In genomic region chr17:78544876-78545755, GRCh38 we compare ENCODE assay signal across 16 cellular contexts. TPM values are rescaled to one million over a fixed set of nuclear protein-coding genes. Genes with fewer than 3 reads are reported as not detected.
"Had no signal": no experiment of that assay in that cellular context is flagged by ENCODE, and none has a peak within 500 bp of the region (broad histone marks: within the 10 kb centered on the region; RNA-seq: fewer than 3 reads in every experiment).

No MANE protein-coding gene starts in this region.

- H3K27ac ChIP-seq: dorsolateral prefrontal cortex, gastrocnemius medialis, left ventricle myocardium inferior, lower lobe of right lung, pancreas had no signal

- DNase-seq: cortex of kidney; dorsolateral prefrontal cortex; effector CD8-positive, alpha-beta T cell; gastrocnemius medialis; islet precursor cell; left ventricle myocardium inferior; lower lobe of right lung; midbrain; naive thymus-derived CD4-positive, alpha-beta T cell; pancreas; stimulated activated CD4-positive, alpha-beta T cell treated with anti-CD3 and anti-CD28 coated beads, Interleukin-2, amount 100 ng/mL, for 48 hours; stimulated activated naive CD4-positive, alpha-beta T cell treated with Interleukin-2 at 50 U/mL for 16 hours had no signal

- H3K4me3 ChIP-seq: dorsolateral prefrontal cortex, gastrocnemius medialis, left ventricle myocardium inferior, lower lobe of right lung, pancreas, smooth muscle cell had no signal

- H3K36me3 ChIP-seq: gastrocnemius medialis, left ventricle myocardium inferior, lower lobe of right lung, pancreas had no signal

- H3K4me1 ChIP-seq: gastrocnemius medialis, left ventricle myocardium inferior, lower lobe of right lung, pancreas had no signal

- ATAC-seq: gastrocnemius medialis; lower lobe of right lung; naive thymus-derived CD4-positive, alpha-beta T cell; pancreas; right cardiac atrium had no signal

- H3K4me2 ChIP-seq: smooth muscle cell had no signal

- H3K9me3 ChIP-seq: gastrocnemius medialis, lower lobe of right lung, pancreas had no signal

- H3K27me3 ChIP-seq: dorsolateral prefrontal cortex, pancreas had no signal

RNA-seq across cellular contexts. Expression of gene DNAH17, which starts 32.1 kb away (rescaled TPM):
- total RNA-seq: fibroblast of lung, left ventricle myocardium inferior, progenitor cell of endocrine pancreas had no signal
- polyA plus RNA-seq: fibroblast of lung had no signal
